ENCODE assay signal across 10 cellular contexts in genomic region chr1:46285730-46286477, GRCh38. TPM values are rescaled to one million over a fixed set of nuclear protein-coding genes. Genes with fewer than 3 reads are reported as not detected.
A peak's percentile ranks its signal among the peaks of the same experiment; 100 is the strongest.
DNase-seq lines count a peak whose midpoint lies in the region; ATAC-seq, FAIRE-seq and TF ChIP-seq lines count a peak whose summit lies in the region.
"Had no signal": no experiment of that assay in that cellular context is flagged by ENCODE, and none has a peak within 500 bp of the region (broad histone marks: within the 10 kb centered on the region; RNA-seq: fewer than 3 reads in every experiment).

No MANE protein-coding gene starts in this region.

- H3K4me3 ChIP-seq in psoas muscle (no peak overlapping the region), MG63 (no peak overlapping the region)

- intact Hi-C loops in activated T-helper 2 cell treated with anti-CD3 and anti-CD28 coated beads, Interferon-gamma antibody, Interleukin-2, Interleukin-4, amounts not matched to agents 10 μg/mL and 5 μg/mL and 100 μg/mL, durations not matched to agents 14 hours and 24 hours and 36 hours (cut with micrococcal nuclease), result no loop called here
- intact Hi-C loops in psoas muscle (cut with DNase I), result loop anchor here in 1 of 2 donors (2.0 kb wide), 1 partner anchor 17 kb away; the partner anchor contains the start of genes LRRC41 and UQCRH

- peak; percentile 13; the same call in 1 of the 2 replicates for TF ChIP-seq POLR2A in GM12892 (IDR thresholded peaks at IDR 0.05; ENCODE audit: low read depth, low read length)

- H3K36me3 ChIP-seq in psoas muscle (ENCODE audit: insufficient read depth in 1 of 2, low read depth in 1 of 2), result peaks cover 12 to 80% of the 10 kb centered on the region in 2 donors
- peaks cover 85% of the 10 kb centered on the region for H3K36me3 ChIP-seq in MG63

- peaks cover 71% of the 10 kb centered on the region for H3K36me3 Mint-ChIP-seq in activated T-helper 2 cell treated with anti-CD3 and anti-CD28 coated beads, Interferon-gamma antibody, Interleukin-2, Interleukin-4, amounts not matched to agents 10 μg/mL and 5 μg/mL and 100 μg/mL, durations not matched to agents 14 hours and 24 hours and 36 hours (ENCODE audit: low read depth)

- TF ChIP-seq CTCF in psoas muscle (IDR thresholded peaks at IDR 0.05), result no peak

- peaks cover 53% of the 10 kb centered on the region for H3K4me1 ChIP-seq in psoas muscle

- ATAC-seq in psoas muscle, result peak; percentile 94 to 95 (median 94)
- no peak for ATAC-seq in GM18502 (IDR thresholded peaks at IDR 0.05; ENCODE audit: poor library complexity, unreplicated experiment)
- ATAC-seq in left lobe of liver, result no peak

- DNase-seq in GM12892 (ENCODE audit: insufficient read length), result no peak
- peak; percentile 8 to 31 for DNase-seq in NCI-H446 (lab: John Stamatoyannopoulos, UW)
- peak; percentile 25 for DNase-seq in activated T-helper 2 cell treated with anti-CD3 and anti-CD28 coated beads, Interferon-gamma antibody, Interleukin-2, Interleukin-4, amounts not matched to agents 10 μg/mL and 5 μg/mL and 100 μg/mL, durations not matched to agents 14 hours and 24 hours and 36 hours (ENCODE audit: low spot score)
- peak; percentile 76 to 90 for DNase-seq in psoas muscle
- no peak for DNase-seq in left lobe of liver (ENCODE audit: low spot score)
- DNase-seq in HT-29 (ENCODE audit: low spot score), result no peak
- no peak for DNase-seq in MG63
- DNase-seq: GDM1, NCI-H2081 had no signal

- H3K9me3 ChIP-seq in psoas muscle (no peaks in the 10 kb centered on the region), MG63 (no peaks in the 10 kb centered on the region)

- no peaks in the 10 kb centered on the region for H3K9me3 Mint-ChIP-seq in activated T-helper 2 cell treated with anti-CD3 and anti-CD28 coated beads, Interferon-gamma antibody, Interleukin-2, Interleukin-4, amounts not matched to agents 10 μg/mL and 5 μg/mL and 100 μg/mL, durations not matched to agents 14 hours and 24 hours and 36 hours

- H3K27ac ChIP-seq in psoas muscle, result peak overlapping the region; percentile 89

- H3K4me1 Mint-ChIP-seq in activated T-helper 2 cell treated with anti-CD3 and anti-CD28 coated beads, Interferon-gamma antibody, Interleukin-2, Interleukin-4, amounts not matched to agents 10 μg/mL and 5 μg/mL and 100 μg/mL, durations not matched to agents 14 hours and 24 hours and 36 hours (ENCODE audit: low read depth), result peaks cover 19% of the 10 kb centered on the region

- H3K27me3 ChIP-seq in psoas muscle (ENCODE audit: insufficient read depth in 3 of 3, low read length in 2 of 3), result no peaks in the 10 kb centered on the region
- no peaks in the 10 kb centered on the region for H3K27me3 ChIP-seq in MG63

- no peaks in the 10 kb centered on the region for H3K27me3 Mint-ChIP-seq in activated T-helper 2 cell treated with anti-CD3 and anti-CD28 coated beads, Interferon-gamma antibody, Interleukin-2, Interleukin-4, amounts not matched to agents 10 μg/mL and 5 μg/mL and 100 μg/mL, durations not matched to agents 14 hours and 24 hours and 36 hours (ENCODE audit: low read depth)

- WGBS in psoas muscle, 3 donors, result 35 to 53% (median 36%) methylated on average over 27 of the region's 27 CpGs

- FAIRE-seq in GM12892 (lab: Jason Lieb, UNC), result no peak

- no peak overlapping the region for H3K4me3 Mint-ChIP-seq in activated T-helper 2 cell treated with anti-CD3 and anti-CD28 coated beads, Interferon-gamma antibody, Interleukin-2, Interleukin-4, amounts not matched to agents 10 μg/mL and 5 μg/mL and 100 μg/mL, durations not matched to agents 14 hours and 24 hours and 36 hours (ENCODE audit: low read depth)

- H3K27ac Mint-ChIP-seq in activated T-helper 2 cell treated with anti-CD3 and anti-CD28 coated beads, Interferon-gamma antibody, Interleukin-2, Interleukin-4, amounts not matched to agents 10 μg/mL and 5 μg/mL and 100 μg/mL, durations not matched to agents 14 hours and 24 hours and 36 hours, result no peak overlapping the region

RNA-seq across cellular contexts. Expression of gene LRRC41, which starts 17.5 kb away (rescaled TPM):
- polyA plus RNA-seq in GM12892 (2012; ENCODE audit: missing spikeins), result 51.2 TPM
- total RNA-seq in activated T-helper 2 cell treated with anti-CD3 and anti-CD28 coated beads, Interferon-gamma antibody, Interleukin-2, Interleukin-4, amounts not matched to agents 10 μg/mL and 5 μg/mL and 100 μg/mL, durations not matched to agents 14 hours and 24 hours and 36 hours, result 70.1 and 70.6 TPM in 2 replicates
- total RNA-seq in psoas muscle, result 10 to 100 TPM; 52.9 to 76.7 (median 60.1) TPM
- 10 to 100 TPM; 34.1 to 53.7 (median 35.9) TPM for polyA plus RNA-seq in psoas muscle
- 23.1 TPM for total RNA-seq in left lobe of liver
- total RNA-seq in HT-29 (2014; rRNA removed; shearing (Covaris generic)), result 31.1 and 32.3 TPM in 2 replicates
- 70.5 and 101 TPM in 2 replicates for total RNA-seq in MG63 (2014; rRNA removed; shearing (Covaris generic); ENCODE audit: low replicate concordance)

RNA-seq across cellular contexts. Expression of gene UQCRH, which starts 17.6 kb away (rescaled TPM):
- 1,313 TPM for polyA plus RNA-seq in GM12892 (2012; ENCODE audit: missing spikeins)
- total RNA-seq in activated T-helper 2 cell treated with anti-CD3 and anti-CD28 coated beads, Interferon-gamma antibody, Interleukin-2, Interleukin-4, amounts not matched to agents 10 μg/mL and 5 μg/mL and 100 μg/mL, durations not matched to agents 14 hours and 24 hours and 36 hours, result 262 and 275 TPM in 2 replicates
- total RNA-seq in psoas muscle (100 to 1,000 TPM; 267 to 440 (median 370) TPM), left lobe of liver (68.7 TPM)
- polyA plus RNA-seq in psoas muscle, result 1,000 to 10,000 TPM in 1 of 3 donors, 100 to 1,000 TPM in 2; 773 to 1,297 (median 800) TPM
- total RNA-seq in HT-29 (2014; rRNA removed; shearing (Covaris generic)), result 412 and 429 TPM in 2 replicates
- 768 and 982 TPM in 2 replicates for total RNA-seq in MG63 (2014; rRNA removed; shearing (Covaris generic); ENCODE audit: low replicate concordance)

RNA-seq across cellular contexts. Expression of gene RAD54L, which starts 38.3 kb away (rescaled TPM):
- polyA plus RNA-seq in GM12892 (2012; ENCODE audit: missing spikeins), result 16.1 TPM
- total RNA-seq in activated T-helper 2 cell treated with anti-CD3 and anti-CD28 coated beads, Interferon-gamma antibody, Interleukin-2, Interleukin-4, amounts not matched to agents 10 μg/mL and 5 μg/mL and 100 μg/mL, durations not matched to agents 14 hours and 24 hours and 36 hours, result 48.0 and 49.0 TPM in 2 replicates
- total RNA-seq in psoas muscle, result under 1 TPM in 1 of 4 donors, not detected in 3; 0.25 TPM
- polyA plus RNA-seq in psoas muscle, result under 1 TPM in 2 of 3 donors, not detected in 1; 0.08 to 0.22 TPM
- 0.33 TPM for total RNA-seq in left lobe of liver
- total RNA-seq in HT-29 (2014; rRNA removed; shearing (Covaris generic)), result 22.0 and 32.5 TPM in 2 replicates
- total RNA-seq in MG63 (2014; rRNA removed; shearing (Covaris generic); ENCODE audit: low replicate concordance), result 3.3 and 15.3 TPM in 2 replicates

RNA-seq across cellular contexts. Expression of gene NSUN4, which starts 54.7 kb away (rescaled TPM):
- 19.6 TPM for polyA plus RNA-seq in GM12892 (2012; ENCODE audit: missing spikeins)
- total RNA-seq in activated T-helper 2 cell treated with anti-CD3 and anti-CD28 coated beads, Interferon-gamma antibody, Interleukin-2, Interleukin-4, amounts not matched to agents 10 μg/mL and 5 μg/mL and 100 μg/mL, durations not matched to agents 14 hours and 24 hours and 36 hours, result 37.2 and 37.6 TPM in 2 replicates
- total RNA-seq in psoas muscle, result 10 to 100 TPM; 13.3 to 25.3 (median 20.9) TPM
- 10 to 100 TPM in 2 of 3 donors, 1 to 10 TPM in 1; 9.4 to 16.3 (median 10.7) TPM for polyA plus RNA-seq in psoas muscle
- total RNA-seq in left lobe of liver, result 9.3 TPM
- total RNA-seq in HT-29 (2014; rRNA removed; shearing (Covaris generic)), result 6.8 and 24.8 TPM in 2 replicates
- 7.7 and 16.7 TPM in 2 replicates for total RNA-seq in MG63 (2014; rRNA removed; shearing (Covaris generic); ENCODE audit: low replicate concordance)

Comparison
In these comparisons a context has a peak if more than half of its experiments do, and no peak if none do; other contexts are left out.
1. DNase-seq: peak in NCI-H446 (2 of 2), activated T-helper 2 cell treated with anti-CD3 and anti-CD28 coated beads, Interferon-gamma antibody, Interleukin-2, Interleukin-4, amounts not matched to agents 10 μg/mL and 5 μg/mL and 100 μg/mL, durations not matched to agents 14 hours and 24 hours and 36 hours (single experiment) and psoas muscle (2 of 2); none in GM12892 (single experiment), left lobe of liver (single experiment), HT-29 (single experiment) and MG63 (single experiment).
2. ATAC-seq: peak in psoas muscle (4 of 4); none in GM18502 (single experiment) and left lobe of liver (single experiment).